ENCODE assay signal across 16 cellular contexts in the genomic region with DNA sequence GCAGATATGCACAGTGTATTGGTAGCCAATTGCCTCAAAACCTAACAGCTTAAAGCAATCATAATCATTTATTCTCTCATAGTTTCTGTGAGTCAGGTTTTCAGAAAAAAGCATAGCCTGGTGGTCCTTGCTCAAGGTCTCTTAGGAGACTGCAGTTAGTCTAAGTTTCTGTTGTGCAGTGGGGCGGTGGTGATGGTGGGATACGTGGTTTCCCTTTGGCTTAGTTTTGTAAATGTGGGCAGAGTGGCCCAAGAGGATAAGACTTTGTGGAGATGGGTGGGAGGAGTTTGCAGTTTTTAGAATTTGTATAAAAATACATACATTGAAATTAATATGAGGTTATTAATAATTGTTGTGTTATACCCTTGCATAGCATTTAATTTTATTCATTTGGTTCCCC.
DNase-seq lines count a peak whose midpoint lies in the region; ATAC-seq and TF ChIP-seq lines count a peak whose summit lies in the region.
"Had no signal": no experiment of that assay in that cellular context is flagged by ENCODE, and none has a peak within 500 bp of the region (broad histone marks: within the 10 kb centered on the region; RNA-seq: fewer than 3 reads in every experiment).

No MANE protein-coding gene starts in this region.

- H3K27ac ChIP-seq in Panc1 (ENCODE audit: low read length) = peak overlapping the region; percentile 99
- H3K27ac ChIP-seq in osteoblast (ENCODE audit: low read depth, low read length) = no peak overlapping the region
- no peak overlapping the region for H3K27ac ChIP-seq in tibial artery
- H3K27ac ChIP-seq: 22Rv1 had no signal

- POLR2A ChIA-PET in Panc1 (lab: Charles Lee) = no interaction called here

- H3K4me1 Mint-ChIP-seq in glutamatergic neuron (ENCODE audit: low read depth, unreplicated experiment) = peaks cover 36% of the 10 kb centered on the region

- in situ Hi-C loops in Panc1 (cut with HindIII; ENCODE audit: low pct_unique_long_range_greater_than_20kb, low sequenced_read_pairs) = no loop called here

- H3K4me1 ChIP-seq in Panc1 (ENCODE audit: control insufficient read depth, insufficient read depth, low read length) (peaks cover 98% of the 10 kb centered on the region), osteoblast (ENCODE audit: insufficient read depth, low read length) (peaks cover 17% of the 10 kb centered on the region), tibial artery (peaks cover 0 to 25% (median 6%) of the 10 kb centered on the region in 4 donors)

- peaks cover 1% of the 10 kb centered on the region for H3K9me3 Mint-ChIP-seq in glutamatergic neuron (ENCODE audit: unreplicated experiment)
- H3K9me3 Mint-ChIP-seq: CD8-positive, alpha-beta T cell; GM23338 had no signal

- CTCF ChIA-PET in Panc1 (lab: Charles Lee) = no interaction called here

- H3K9me3 ChIP-seq in Panc1 (ENCODE audit: control insufficient read depth, insufficient read depth, low read depth, low read length) (no peaks in the 10 kb centered on the region), osteoblast (ENCODE audit: low read depth, low read length) (no peaks in the 10 kb centered on the region), MG63 (no peaks in the 10 kb centered on the region), tibial artery (no peaks in the 10 kb centered on the region)
- H3K9me3 ChIP-seq: A549 had no signal

- H3K36me3 ChIP-seq in Panc1 (ENCODE audit: control insufficient read depth, insufficient read depth, low read length) = no peaks in the 10 kb centered on the region
- no peaks in the 10 kb centered on the region for H3K36me3 ChIP-seq in osteoblast (ENCODE audit: insufficient read depth, low read length)
- no peaks in the 10 kb centered on the region for H3K36me3 ChIP-seq in MG63
- H3K36me3 ChIP-seq in tibial artery = no peaks in the 10 kb centered on the region

- H3K4me3 ChIP-seq in Panc1 (ENCODE audit: low read depth in 2 of 2, low read length in 2 of 2) (no peak overlapping the region), osteoblast (ENCODE audit: insufficient read depth, low read length) (no peak overlapping the region), MG63 (no peak overlapping the region), tibial artery (no peak overlapping the region)
- H3K4me3 ChIP-seq: A549, GM23338 had no signal

- peak; percentile 35 for DNase-seq in NK-92 treated with Interleukin-12 subunit alpha and Interleukin-12 subunit beta, amount 100 ng/mL, for 24 hours (lab: John Stamatoyannopoulos, UW)
- DNase-seq in NK-92 (lab: John Stamatoyannopoulos, UW; ENCODE audit: unreplicated experiment) = no peak
- DNase-seq in Panc1 (ENCODE audit: low read depth, low spot score) = no peak
- DNase-seq in glutamatergic neuron = no peak
- DNase-seq in osteoblast (ENCODE audit: insufficient read length, low spot score, missing footprints) = peak; percentile 66
- DNase-seq in MG63 = no peak
- DNase-seq in NOMO-1 (lab: John Stamatoyannopoulos, UW; ENCODE audit: unreplicated experiment in 2 of 2) = no peak
- DNase-seq in tibial artery = no peak
- DNase-seq: AML-193; CD8-positive, alpha-beta T cell; COR-L47; DMS 273 treated with DMSO at 0.1 percent for 48 hours; DMS53 had no signal

- H2AFZ ChIP-seq in osteoblast (ENCODE audit: low read length) = no peak overlapping the region
- H2AFZ ChIP-seq: GM23338 had no signal

- no peak for ATAC-seq in Panc1
- ATAC-seq: A549; CD8-positive, alpha-beta T cell; GM23338 had no signal

- no TSS peak for BruUV-seq in Panc1 (replicated peaks; lab: Mats Ljungman, UMichigan)

- no peak for TF ChIP-seq CTCF in Panc1 (IDR thresholded peaks at IDR 0.05)
- TF ChIP-seq CTCF in glutamatergic neuron (IDR thresholded peaks at IDR 0.05; ENCODE audit: partially characterized antibody, unreplicated experiment) = no peak
- no peak for TF ChIP-seq CTCF in osteoblast (IDR thresholded peaks at IDR 0.05; ENCODE audit: extremely low read depth, low read depth, low read length)
- TF ChIP-seq CTCF in tibial artery (IDR thresholded peaks at IDR 0.05) = no peak

- H3K27ac Mint-ChIP-seq in glutamatergic neuron (ENCODE audit: unreplicated experiment) = peak overlapping the region; percentile 96
- H3K27ac Mint-ChIP-seq: CD8-positive, alpha-beta T cell; GM23338 had no signal

- H3K27me3 ChIP-seq in Panc1 (ENCODE audit: control insufficient read depth, insufficient read depth, low read length) (no peaks in the 10 kb centered on the region), osteoblast (ENCODE audit: insufficient read depth, low read length) (no peaks in the 10 kb centered on the region), MG63 (no peaks in the 10 kb centered on the region), tibial artery (no peaks in the 10 kb centered on the region)

- H4K20me1 ChIP-seq in osteoblast (ENCODE audit: insufficient read depth, low read length) = no peaks in the 10 kb centered on the region

- peak overlapping the region; percentile 82 for H3K4me3 Mint-ChIP-seq in glutamatergic neuron (ENCODE audit: unreplicated experiment)
- H3K4me3 Mint-ChIP-seq: CD8-positive, alpha-beta T cell; GM23338 had no signal

- intact Hi-C loops in Panc1 (cut with micrococcal nuclease; ENCODE audit: unreplicated experiment) (no loop called here), tibial artery (cut with DNase I; ENCODE audit: low total_unique reads) (no loop called here)

- no peaks in the 10 kb centered on the region for H3K79me2 ChIP-seq in osteoblast (ENCODE audit: insufficient read depth, low read length)

- H3K27me3 Mint-ChIP-seq in glutamatergic neuron (ENCODE audit: unreplicated experiment) = peaks cover 3% of the 10 kb centered on the region

- H3K36me3 Mint-ChIP-seq in glutamatergic neuron (ENCODE audit: unreplicated experiment) = no peaks in the 10 kb centered on the region
- H3K36me3 Mint-ChIP-seq: CD8-positive, alpha-beta T cell had no signal

- H3K4me2 ChIP-seq in osteoblast (ENCODE audit: insufficient read depth, low read length) = no peak overlapping the region
- H3K4me2 ChIP-seq: GM23338 had no signal

Comparison
In these comparisons a context has a peak if more than half of its experiments do, and no peak if none do; other contexts are left out.
1. DNase-seq: peak in NK-92 treated with Interleukin-12 subunit alpha and Interleukin-12 subunit beta, amount 100 ng/mL, for 24 hours (single experiment) and osteoblast (single experiment); none in NK-92 (single experiment), Panc1 (single experiment), glutamatergic neuron (single experiment), MG63 (single experiment), NOMO-1 (0 of 2) and tibial artery (0 of 2).